ENCODE assay signal across 8 cellular contexts in the genomic region with DNA sequence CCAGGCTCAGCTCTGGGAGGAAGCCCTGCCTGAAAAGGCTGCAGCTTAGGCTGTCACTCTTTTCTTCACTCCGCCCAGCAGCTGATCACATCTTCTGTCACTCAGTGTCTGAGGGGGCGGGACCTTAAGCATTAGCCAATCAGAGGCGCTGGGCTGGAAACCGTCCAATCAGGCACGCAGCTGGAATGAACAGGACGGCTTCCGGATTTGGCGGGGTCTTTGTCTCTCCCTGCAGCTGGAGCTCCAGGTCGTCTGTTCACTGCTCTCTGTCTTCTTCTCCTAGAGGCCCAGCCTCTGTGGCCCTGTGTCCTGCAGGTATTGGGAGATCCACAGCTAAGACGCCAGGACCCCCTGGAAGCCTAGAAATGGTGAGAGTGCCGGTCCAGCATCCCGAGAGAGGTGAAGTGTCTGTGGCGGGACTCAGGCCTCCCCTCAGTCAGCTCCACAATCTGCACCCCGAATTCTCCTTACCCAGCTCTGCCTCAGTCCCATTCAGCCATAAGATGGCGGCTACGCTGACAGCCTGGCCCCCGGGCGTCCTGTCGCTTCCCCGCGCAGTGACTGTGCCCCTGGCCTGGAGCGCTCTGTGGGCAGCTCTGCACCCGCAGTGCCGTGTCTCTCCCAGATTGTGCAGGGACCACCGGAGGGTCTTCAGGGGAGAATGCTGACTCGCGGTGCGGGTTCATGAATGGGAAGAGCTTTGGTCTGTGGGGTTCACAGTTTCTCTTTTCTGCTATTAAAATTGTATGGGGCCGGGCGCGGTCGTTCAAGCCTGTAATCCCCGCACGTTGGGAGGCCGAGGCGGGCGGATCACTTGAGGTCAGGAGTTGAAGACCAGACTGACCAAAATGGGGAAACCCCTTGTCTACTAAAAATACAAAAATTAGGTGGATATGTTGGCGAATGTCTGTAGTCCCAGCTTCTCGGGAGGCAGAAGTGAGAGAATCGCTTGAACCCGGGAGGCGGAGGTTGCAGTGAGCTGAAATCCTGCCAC. TPM values are rescaled to one million over a fixed set of nuclear protein-coding genes. Genes with fewer than 3 reads are reported as not detected.
DNase-seq lines count a peak whose midpoint lies in the region; ATAC-seq and TF ChIP-seq lines count a peak whose summit lies in the region.

TSS of gene ZNF66 (plus strand) at position 222 of the 994 bp plus-strand sequence. CDS start at position 366, 144 bp downstream.

- no peaks in the 10 kb centered on the region for H3K36me3 ChIP-seq in adrenal gland (replicated peaks in 1 of 2)
- H3K36me3 ChIP-seq in upper lobe of right lung = no peaks in the 10 kb centered on the region

- ATAC-seq in left cardiac atrium (peak; percentile 100), upper lobe of right lung (peak; percentile 100)

- no peaks in the 10 kb centered on the region for H3K9me3 ChIP-seq in adrenal gland (replicated peaks in 1 of 3)
- no peaks in the 10 kb centered on the region for H3K9me3 ChIP-seq in upper lobe of right lung

- peak; percentile 55 for TF ChIP-seq POLR2A in NB4 (IDR thresholded peaks at IDR 0.05; ENCODE audit: extremely low read depth, insufficient read length)
- TF ChIP-seq POLR2A in adrenal gland (IDR thresholded peaks at IDR 0.05) = peak; percentile 37 to 87

- intact Hi-C loops in adrenal gland (cut with DNase I) (loop anchor here in 1 of 2 donors (10.0 kb wide), 1 partner anchor 228 kb away; no protein-coding TSS in a partner anchor), left cardiac atrium (cut with DNase I) (no loop called here), posterior vena cava (cut with DNase I) (no loop called here), upper lobe of right lung (cut with DNase I) (no loop called here)

- TF ChIP-seq CTCF in NB4 (IDR thresholded peaks at IDR 0.05; ENCODE audit: low read depth, low read length) (no peak), adrenal gland (IDR thresholded peaks at IDR 0.05) (no peak), upper lobe of right lung (IDR thresholded peaks at IDR 0.05) (no peak)

- peak; percentile 91 for DNase-seq in GF-D8 (lab: John Stamatoyannopoulos, UW)
- DNase-seq in HCEC 1CT = peak; percentile 94
- DNase-seq in NB4 (ENCODE audit: low read depth) = peak; percentile 97
- DNase-seq in SW480 (ENCODE audit: low spot score) = peak; percentile 75
- peak; percentile 98 to 100 (median 99) for DNase-seq in adrenal gland
- peak; percentile 98 for DNase-seq in left cardiac atrium
- DNase-seq in posterior vena cava (ENCODE audit: low spot score) = peak; percentile 98
- DNase-seq in upper lobe of right lung = peak; percentile 95

- H3K27me3 ChIP-seq in adrenal gland (no peaks in the 10 kb centered on the region), upper lobe of right lung (no peaks in the 10 kb centered on the region)

- H3K4me3 ChIP-seq in NB4 (ENCODE audit: low read depth, low read length) = peak within 1 kb of the TSS; percentile 87
- peak within 1 kb of the TSS; percentile 1 to 87 (median 82) for H3K4me3 ChIP-seq in adrenal gland
- H3K4me3 ChIP-seq in upper lobe of right lung = peak within 1 kb of the TSS; percentile 94

- H3K4me1 ChIP-seq in adrenal gland (replicated peaks in 1 of 2) = peaks cover 0 to 13% of the 10 kb centered on the region in 2 donors
- peaks cover 3% of the 10 kb centered on the region for H3K4me1 ChIP-seq in upper lobe of right lung

- H3K27ac ChIP-seq in adrenal gland (peak within 1 kb of the TSS in 4 of 5 donors; percentile 43 to 81 (median 70)), upper lobe of right lung (peak within 1 kb of the TSS; percentile 70)

- WGBS in adrenal gland, 4 donors = 1 to 2% (median 2%) methylated on average over 24 to 42 of the region's 42 CpGs

RNA-seq across cellular contexts. Expression of gene ZNF66, which starts in this region (rescaled TPM):
- 10 to 100 TPM in 2 of 8 donors, 1 to 10 TPM in 6; 1.4 to 14.1 (median 4.3) TPM for total RNA-seq in adrenal gland
- polyA plus RNA-seq in adrenal gland = 1 to 10 TPM in 2 of 3 donors, under 1 TPM in 1; 0.67 to 3.1 (median 1.4) TPM
- 1 to 10 TPM; 1.9 to 2.1 TPM for total RNA-seq in left cardiac atrium
- total RNA-seq in posterior vena cava = 1 to 10 TPM; 5.2 to 5.4 TPM
- total RNA-seq in upper lobe of right lung = 6.7 TPM

Comparison
In these comparisons a context has a peak if more than half of its experiments do, and no peak if none do; other contexts are left out.
1. Peak in every context shown above with its lines: DNase-seq, ATAC-seq, H3K4me3 ChIP-seq and H3K27ac ChIP-seq.